15 cellular contexts compared by ENCODE assay signal in genomic region chr3:169286992-169287391, GRCh38.
DNase-seq lines count a peak whose midpoint lies in the region; ATAC-seq and TF ChIP-seq lines count a peak whose summit lies in the region.
"Had no signal": no experiment of that assay in that cellular context is flagged by ENCODE, and none has a peak within 500 bp of the region (broad histone marks: within the 10 kb centered on the region; RNA-seq: fewer than 3 reads in every experiment).

No MANE protein-coding gene starts in this region.

- H3K4me1 Mint-ChIP-seq in nephron progenitor cell = peaks cover 60% of the 10 kb centered on the region
- H3K4me1 Mint-ChIP-seq in activated T-helper 2 cell treated with anti-CD3 and anti-CD28 coated beads, Interferon-gamma antibody, Interleukin-2, Interleukin-4, amounts not matched to agents 10 μg/mL and 5 μg/mL and 100 μg/mL, durations not matched to agents 14 hours and 24 hours and 36 hours (ENCODE audit: low read depth) = no peaks in the 10 kb centered on the region
- H3K4me1 Mint-ChIP-seq: activated CD4-positive, alpha-beta memory T cell treated with anti-CD3 and anti-CD28 coated beads, Interleukin-2, amount 10 ng/mL, durations not matched to agents 7 days and 5 days had no signal

- no peaks in the 10 kb centered on the region for H3K36me3 ChIP-seq in body of pancreas (replicated peaks in 1 of 2; ENCODE audit: insufficient read depth in 1 of 2, low read depth in 2 of 2)
- H3K36me3 ChIP-seq: BLaER1 treated with 17β-estradiol and CSF1 and Interleukin-3, amounts not matched to agents 10 nM and 100 nM had no signal

- 55 to 65% methylated on average over 6 of the region's 6 CpGs for WGBS in body of pancreas, 2 donors

- DNase-seq in DMS53 treated with DMSO at 0.1 percent for 48 hours (lab: John Stamatoyannopoulos, UW; ENCODE audit: unreplicated experiment) (peak; percentile 40), NCI-H187 treated with DMSO at 0.1 percent for 48 hours (lab: John Stamatoyannopoulos, UW) (peak; percentile 80), body of pancreas (no peak), nephron progenitor cell (peak; percentile 5), ureter (ENCODE audit: low spot score) (no peak), left lobe of liver (ENCODE audit: low spot score) (no peak), amniotic stem cell (lab: John Stamatoyannopoulos, UW) (no peak)
- DNase-seq in activated T-helper 2 cell treated with anti-CD3 and anti-CD28 coated beads, Interferon-gamma antibody, Interleukin-2, Interleukin-4, amounts not matched to agents 10 μg/mL and 5 μg/mL and 100 μg/mL, durations not matched to agents 14 hours and 24 hours and 36 hours (ENCODE audit: low spot score) = no peak
- DNase-seq: activated CD4-positive, alpha-beta memory T cell treated with anti-CD3 and anti-CD28 coated beads, Interleukin-2, amount 10 ng/mL, durations not matched to agents 7 days and 5 days; activated gamma-delta T cell; effector memory CD4-positive, alpha-beta T cell; foreskin fibroblast; GOT3; T-helper 9 cell had no signal

- TF ChIP-seq POLR2A in body of pancreas (IDR thresholded peaks at IDR 0.05) = no peak

- no peak overlapping the region for H3K4me3 ChIP-seq in body of pancreas
- H3K4me3 ChIP-seq: BLaER1 treated with 17β-estradiol and CSF1 and Interleukin-3, amounts not matched to agents 10 nM and 100 nM had no signal

- H3K9me3 ChIP-seq in body of pancreas = no peaks in the 10 kb centered on the region
- H3K9me3 ChIP-seq: BLaER1 treated with 17β-estradiol and CSF1 and Interleukin-3, amounts not matched to agents 10 nM and 100 nM had no signal

- peak overlapping the region; percentile 64 for H3K4me3 Mint-ChIP-seq in nephron progenitor cell
- no peak overlapping the region for H3K4me3 Mint-ChIP-seq in activated T-helper 2 cell treated with anti-CD3 and anti-CD28 coated beads, Interferon-gamma antibody, Interleukin-2, Interleukin-4, amounts not matched to agents 10 μg/mL and 5 μg/mL and 100 μg/mL, durations not matched to agents 14 hours and 24 hours and 36 hours (ENCODE audit: low read depth)
- H3K4me3 Mint-ChIP-seq: activated CD4-positive, alpha-beta memory T cell treated with anti-CD3 and anti-CD28 coated beads, Interleukin-2, amount 10 ng/mL, durations not matched to agents 7 days and 5 days had no signal

- H3K27me3 Mint-ChIP-seq in nephron progenitor cell (ENCODE audit: low read depth, poor library complexity) = no peaks in the 10 kb centered on the region
- H3K27me3 Mint-ChIP-seq in activated T-helper 2 cell treated with anti-CD3 and anti-CD28 coated beads, Interferon-gamma antibody, Interleukin-2, Interleukin-4, amounts not matched to agents 10 μg/mL and 5 μg/mL and 100 μg/mL, durations not matched to agents 14 hours and 24 hours and 36 hours (ENCODE audit: low read depth) = peaks cover 3% of the 10 kb centered on the region
- H3K27me3 Mint-ChIP-seq: activated CD4-positive, alpha-beta memory T cell treated with anti-CD3 and anti-CD28 coated beads, Interleukin-2, amount 10 ng/mL, durations not matched to agents 7 days and 5 days had no signal

- TF ChIP-seq CTCF in body of pancreas (IDR thresholded peaks at IDR 0.05) (no peak), nephron progenitor cell (IDR thresholded peaks at IDR 0.05) (no peak)

- ATAC-seq in body of pancreas = no peak
- ATAC-seq in left lobe of liver = no peak

- H3K27me3 ChIP-seq in body of pancreas = no peaks in the 10 kb centered on the region
- H3K27me3 ChIP-seq: BLaER1 treated with 17β-estradiol and CSF1 and Interleukin-3, amounts not matched to agents 10 nM and 100 nM had no signal

- no peaks in the 10 kb centered on the region for H3K9me3 Mint-ChIP-seq in nephron progenitor cell
- no peaks in the 10 kb centered on the region for H3K9me3 Mint-ChIP-seq in activated T-helper 2 cell treated with anti-CD3 and anti-CD28 coated beads, Interferon-gamma antibody, Interleukin-2, Interleukin-4, amounts not matched to agents 10 μg/mL and 5 μg/mL and 100 μg/mL, durations not matched to agents 14 hours and 24 hours and 36 hours
- H3K9me3 Mint-ChIP-seq: activated CD4-positive, alpha-beta memory T cell treated with anti-CD3 and anti-CD28 coated beads, Interleukin-2, amount 10 ng/mL, durations not matched to agents 7 days and 5 days had no signal

- H3K36me3 Mint-ChIP-seq in nephron progenitor cell (ENCODE audit: low read depth) = no peaks in the 10 kb centered on the region
- H3K36me3 Mint-ChIP-seq in activated T-helper 2 cell treated with anti-CD3 and anti-CD28 coated beads, Interferon-gamma antibody, Interleukin-2, Interleukin-4, amounts not matched to agents 10 μg/mL and 5 μg/mL and 100 μg/mL, durations not matched to agents 14 hours and 24 hours and 36 hours (ENCODE audit: low read depth) = no peaks in the 10 kb centered on the region

- peaks cover 71% of the 10 kb centered on the region for H3K4me1 ChIP-seq in body of pancreas
- H3K4me1 ChIP-seq: BLaER1 treated with 17β-estradiol and CSF1 and Interleukin-3, amounts not matched to agents 10 nM and 100 nM had no signal

- intact Hi-C loops in body of pancreas (cut with DNase I) = no loop called here
- intact Hi-C loops in activated T-helper 2 cell treated with anti-CD3 and anti-CD28 coated beads, Interferon-gamma antibody, Interleukin-2, Interleukin-4, amounts not matched to agents 10 μg/mL and 5 μg/mL and 100 μg/mL, durations not matched to agents 14 hours and 24 hours and 36 hours (cut with micrococcal nuclease) = no loop called here

- peak overlapping the region; percentile 96 for H3K27ac Mint-ChIP-seq in nephron progenitor cell
- no peak overlapping the region for H3K27ac Mint-ChIP-seq in activated T-helper 2 cell treated with anti-CD3 and anti-CD28 coated beads, Interferon-gamma antibody, Interleukin-2, Interleukin-4, amounts not matched to agents 10 μg/mL and 5 μg/mL and 100 μg/mL, durations not matched to agents 14 hours and 24 hours and 36 hours
- H3K27ac Mint-ChIP-seq: activated CD4-positive, alpha-beta memory T cell treated with anti-CD3 and anti-CD28 coated beads, Interleukin-2, amount 10 ng/mL, durations not matched to agents 7 days and 5 days had no signal

- H3K27ac ChIP-seq in body of pancreas = peak overlapping the region; percentile 57 to 78 (median 66)
- H3K27ac ChIP-seq: BLaER1 treated with 17β-estradiol and CSF1 and Interleukin-3, amounts not matched to agents 10 nM and 100 nM had no signal

Comparison
In these comparisons a context has a peak if more than half of its experiments do, and no peak if none do; other contexts are left out.
1. DNase-seq: peak in DMS53 treated with DMSO at 0.1 percent for 48 hours (single experiment), NCI-H187 treated with DMSO at 0.1 percent for 48 hours (single experiment) and nephron progenitor cell (single experiment); none in body of pancreas (0 of 4), ureter (single experiment), left lobe of liver (single experiment), amniotic stem cell (single experiment) and activated T-helper 2 cell treated with anti-CD3 and anti-CD28 coated beads, Interferon-gamma antibody, Interleukin-2, Interleukin-4, amounts not matched to agents 10 μg/mL and 5 μg/mL and 100 μg/mL, durations not matched to agents 14 hours and 24 hours and 36 hours (single experiment).